ENCODE assay signal across 11 cellular contexts in the genomic region with DNA sequence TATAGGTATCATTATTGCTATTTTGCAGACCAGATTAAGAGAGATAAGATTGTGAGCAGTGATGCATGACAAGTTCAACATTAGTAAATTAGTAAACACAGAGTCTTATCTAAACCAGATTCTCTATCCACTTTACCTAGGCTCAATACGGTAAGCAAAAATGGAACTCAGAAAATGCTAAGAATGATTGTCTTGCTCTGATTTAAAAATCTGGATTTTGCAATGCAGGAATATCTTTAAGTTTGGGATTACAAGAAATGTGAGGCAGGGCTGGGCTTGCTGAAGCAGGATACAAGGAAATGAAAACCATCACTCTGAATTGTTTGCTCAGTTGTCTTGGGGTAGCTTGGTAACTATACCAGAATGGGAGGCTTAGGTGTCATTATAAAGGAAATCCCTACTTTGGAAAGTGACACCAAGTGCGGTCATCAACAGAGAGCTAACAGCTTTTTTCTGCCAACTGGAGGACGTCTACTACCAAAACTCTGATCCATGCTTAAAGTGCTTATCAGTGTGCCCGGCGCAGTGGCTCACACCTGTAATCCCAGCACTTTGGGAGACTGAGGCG.
"Had no signal": no experiment of that assay in that cellular context is flagged by ENCODE, and none has a peak within 500 bp of the region (broad histone marks: within the 10 kb centered on the region; RNA-seq: fewer than 3 reads in every experiment).

No MANE protein-coding gene starts in this region.

- DNase-seq: activated naive CD4-positive, alpha-beta T cell treated with anti-CD3 and anti-CD28 coated beads for 36 hours; colonic mucosa; heart left ventricle; left lung; mucosa of descending colon; naive thymus-derived CD8-positive, alpha-beta T cell; retina; stimulated activated CD4-positive, alpha-beta T cell treated with anti-CD3 and anti-CD28 coated beads, Interleukin-4, amount 100 ng/mL, for 4 hours; stomach had no signal

- ATAC-seq: heart left ventricle; left lung; mucosa of descending colon; naive thymus-derived CD8-positive, alpha-beta T cell had no signal

- H3K36me3 ChIP-seq: colonic mucosa, heart left ventricle, left lung, neutrophil, stomach, thoracic aorta had no signal

- H3K4me3 ChIP-seq: colonic mucosa, heart left ventricle, left lung, mucosa of descending colon, stomach, thoracic aorta had no signal

- H3K9me3 ChIP-seq: colonic mucosa, heart left ventricle, left lung, mucosa of descending colon, neutrophil, stomach, thoracic aorta had no signal

- H3K27me3 ChIP-seq: colonic mucosa, heart left ventricle, left lung, neutrophil, stomach had no signal
